Comparison of ENCODE assay signal across 12 cellular contexts in genomic region chr9:79134654-79135053, GRCh38.
DNase-seq lines count a peak whose midpoint lies in the region; ATAC-seq, FAIRE-seq and TF ChIP-seq lines count a peak whose summit lies in the region.
"Had no signal": no experiment of that assay in that cellular context is flagged by ENCODE, and none has a peak within 500 bp of the region (broad histone marks: within the 10 kb centered on the region; RNA-seq: fewer than 3 reads in every experiment).

No MANE protein-coding gene starts in this region.

- POLR2A ChIA-PET in PC-3 (lab: Charles Lee; ENCODE audit: unreplicated experiment): no interaction called here

- peak; percentile 32 for DNase-seq in AG20443 (ENCODE audit: low spot score)
- peak; percentile 12 for DNase-seq in H54 (ENCODE audit: insufficient read length, low spot score)
- peak; percentile 24 for DNase-seq in PC-3
- peak; percentile 29 for DNase-seq in glomerular visceral epithelial cell (ENCODE audit: extremely low spot score)
- no peak for DNase-seq in NCI-H2196 treated with DMSO at 0.1 percent for 48 hours (lab: John Stamatoyannopoulos, UW; ENCODE audit: unreplicated experiment)
- no peak for DNase-seq in midbrain (lab: John Stamatoyannopoulos, UW)
- DNase-seq: activated T-cell treated with anti-CD3 and anti-CD28 coated beads, Interleukin-2, amount 50 U/mL, for 4 hours; GF-D8 had no signal

- no peaks in the 10 kb centered on the region for H3F3A ChIP-seq in PC-3 (ENCODE audit: low read length, unreplicated experiment)

- intact Hi-C loops in PC-3 (cut with micrococcal nuclease): loop anchor here (5.0 to 10.0 kb wide), 2 partner anchors 300 to 532 kb away; no protein-coding TSS in a partner anchor

- H3K9ac ChIP-seq in PC-3 (ENCODE audit: low read length): no peak overlapping the region

- no peaks in the 10 kb centered on the region for H3K9me3 ChIP-seq in PC-3 (ENCODE audit: low read length)
- H3K9me3 ChIP-seq: esophagus muscularis mucosa had no signal

- H3K27ac ChIP-seq in PC-3 (ENCODE audit: low read length): no peak overlapping the region
- H3K27ac ChIP-seq: esophagus muscularis mucosa, SK-N-MC had no signal

- H2AFZ ChIP-seq in PC-3 (ENCODE audit: low read length): 0 out of 2 replicates have a peak overlapping the region, but pooled peaks have one; percentile 12

- CTCF ChIA-PET in PC-3 (lab: Charles Lee): no interaction called here

- TF ChIP-seq CTCF in PC-3 (conservative IDR thresholded peaks at IDR 0.05; ENCODE audit: low read depth, low read length): peak; percentile 42; the same call in 1 of the 2 replicates

- H3K36me3 ChIP-seq in PC-3 (ENCODE audit: low read depth, low read length): no peaks in the 10 kb centered on the region
- H3K36me3 ChIP-seq: esophagus muscularis mucosa had no signal

- no peak for TF ChIP-seq POLR2A in H54 (IDR thresholded peaks at IDR 0.05; ENCODE audit: low read depth, low read length)

- no peak overlapping the region for H3K4me2 ChIP-seq in PC-3 (ENCODE audit: low read length)

- no peaks in the 10 kb centered on the region for H4K20me1 ChIP-seq in PC-3 (ENCODE audit: low read length)

- peaks cover 9% of the 10 kb centered on the region; the same call in 1 of the 2 replicates for H3K4me1 ChIP-seq in PC-3 (ENCODE audit: insufficient read depth, low read length)
- H3K4me1 ChIP-seq: esophagus muscularis mucosa had no signal

- no peaks in the 10 kb centered on the region for H3K9me2 ChIP-seq in PC-3 (replicated peaks; ENCODE audit: low read length)

- BruUV-seq in PC-3 (replicated peaks; lab: Mats Ljungman, UMichigan): no TSS peak

- H3K79me2 ChIP-seq in PC-3 (ENCODE audit: low read length): no peaks in the 10 kb centered on the region

- ATAC-seq in PC-3: no peak
- no peak for ATAC-seq in GM21381 (IDR thresholded peaks at IDR 0.05; ENCODE audit: unreplicated experiment)
- ATAC-seq in GM21528 (IDR thresholded peaks at IDR 0.05; ENCODE audit: low FRiP score, unreplicated experiment): no peak
- ATAC-seq: activated T-cell treated with anti-CD3 and anti-CD28 coated beads, Interleukin-2, amount 50 U/mL, for 4 hours had no signal

- FAIRE-seq in H54 (lab: Jason Lieb, UNC): peak; percentile 86

- no peaks in the 10 kb centered on the region for H3K27me3 ChIP-seq in PC-3 (ENCODE audit: low read length)
- H3K27me3 ChIP-seq: esophagus muscularis mucosa had no signal

- H3K4me3 ChIP-seq in PC-3 (ENCODE audit: low read length): no peak overlapping the region
- H3K4me3 ChIP-seq: esophagus muscularis mucosa, SK-N-MC had no signal

Comparison
In these comparisons a context has a peak if more than half of its experiments do, and no peak if none do; other contexts are left out.
1. DNase-seq: peak in AG20443 (single experiment), H54 (single experiment), PC-3 (single experiment) and glomerular visceral epithelial cell (single experiment); none in NCI-H2196 treated with DMSO at 0.1 percent for 48 hours (single experiment) and midbrain (single experiment).